In genomic region chr1:224107282-224107625, GRCh38 we compare ENCODE assay signal across 15 cellular contexts. TPM values are rescaled to one million over a fixed set of nuclear protein-coding genes. Genes with fewer than 3 reads are reported as not detected.
DNase-seq lines count a peak whose midpoint lies in the region; ATAC-seq, FAIRE-seq and TF ChIP-seq lines count a peak whose summit lies in the region.
"Had no signal": no experiment of that assay in that cellular context is flagged by ENCODE, and none has a peak within 500 bp of the region (broad histone marks: within the 10 kb centered on the region; RNA-seq: fewer than 3 reads in every experiment).

No MANE protein-coding gene starts in this region.

- TF ChIP-seq POLR2A in K562 (conservative IDR thresholded peaks at IDR 0.05) = no peak
- TF ChIP-seq POLR2A in HepG2 (IDR thresholded peaks at IDR 0.05; ENCODE audit: insufficient read depth in 1 of 2, low read depth in 2 of 2, low read length in 2 of 2) = no peak

- H3K36me3 ChIP-seq in Caco-2 (ENCODE audit: control insufficient read depth, insufficient read depth, low read length) = no peaks in the 10 kb centered on the region
- no peaks in the 10 kb centered on the region for H3K36me3 ChIP-seq in Loucy (ENCODE audit: insufficient read depth, low read length)
- no peaks in the 10 kb centered on the region for H3K36me3 ChIP-seq in K562 (ENCODE audit: control insufficient read depth, insufficient read depth, low read length)
- no peaks in the 10 kb centered on the region for H3K36me3 ChIP-seq in HepG2 (replicated peaks in 1 of 2; ENCODE audit: control insufficient read depth in 1 of 2, insufficient read depth in 2 of 2, low read length in 2 of 2)
- H3K36me3 ChIP-seq: BLaER1 treated with 17β-estradiol and CSF1 and Interleukin-3, amounts not matched to agents 10 nM and 100 nM; SJCRH30 had no signal

- H3K27me3 ChIP-seq in Caco-2 (replicated peaks; ENCODE audit: control insufficient read depth, insufficient read depth, low read length) (no peaks in the 10 kb centered on the region), Loucy (ENCODE audit: insufficient read depth, low read length, poor library complexity, severe bottlenecking) (peaks cover 44% of the 10 kb centered on the region), K562 (ENCODE audit: control insufficient read depth in 2 of 2, insufficient read depth in 2 of 2, low read length in 2 of 2) (no peaks in the 10 kb centered on the region), HepG2 (ENCODE audit: control insufficient read depth in 1 of 2, insufficient read depth in 2 of 2, low read length in 2 of 2) (peaks cover 0 to 3% of the 10 kb centered on the region in 2 experiments; a peak in 1 of 5 replicates)
- H3K27me3 ChIP-seq: BLaER1 treated with 17β-estradiol and CSF1 and Interleukin-3, amounts not matched to agents 10 nM and 100 nM had no signal

- H3K9me3 ChIP-seq in Caco-2 = no peaks in the 10 kb centered on the region
- no peaks in the 10 kb centered on the region for H3K9me3 ChIP-seq in Loucy (ENCODE audit: insufficient read depth, low read depth, low read length)
- H3K9me3 ChIP-seq in K562 (replicated peaks; ENCODE audit: control insufficient read depth, insufficient read depth, low read depth, low read length) = no peaks in the 10 kb centered on the region
- no peaks in the 10 kb centered on the region for H3K9me3 ChIP-seq in HepG2 (ENCODE audit: low read length)
- H3K9me3 ChIP-seq: BLaER1 treated with 17β-estradiol and CSF1 and Interleukin-3, amounts not matched to agents 10 nM and 100 nM; SJCRH30 had no signal

- no peak for DNase-seq in Caco-2
- no peak for DNase-seq in K562 (ENCODE audit: extremely low read depth in 1 of 4, low spot score in 3 of 4)
- no peak for DNase-seq in HepG2 (ENCODE audit: low spot score)
- no peak for DNase-seq in epidermal melanocyte (ENCODE audit: insufficient read length, low spot score)
- no peak for DNase-seq in NCI-H146 (lab: John Stamatoyannopoulos, UW)
- no peak for DNase-seq in NAMALWA (ENCODE audit: low spot score)
- DNase-seq: NCI-H1417 treated with DMSO at 0.1 percent for 48 hours, NCI-H187 had no signal

- TF ChIP-seq RAD21 in K562 (CRISPR knock-in tag; conservative IDR thresholded peaks at IDR 0.05 in 1 of 2, IDR thresholded peaks at IDR 0.05 in 1 of 2) (no peak), HepG2 (CRISPR knock-in tag; IDR thresholded peaks at IDR 0.05) (no peak)

- H3K27ac Mint-ChIP-seq in Caco-2 (ENCODE audit: unreplicated experiment) = no peak overlapping the region
- H3K27ac Mint-ChIP-seq: CD4-positive, alpha-beta T cell; GM23338; H9 had no signal

- no peaks in the 10 kb centered on the region for H3K4me1 Mint-ChIP-seq in Caco-2 (ENCODE audit: low read depth, unreplicated experiment)

- ATAC-seq in K562 = no peak
- no peak for ATAC-seq in HepG2

- H3K9me1 ChIP-seq in K562 (ENCODE audit: control insufficient read depth, insufficient read depth, low read length) = no peaks in the 10 kb centered on the region

- H3K27me3 Mint-ChIP-seq in Caco-2 (ENCODE audit: insufficient read depth, unreplicated experiment) = no peaks in the 10 kb centered on the region

- H3K4me1 ChIP-seq in Caco-2 (peaks cover 7% of the 10 kb centered on the region; the same call in 1 of the 2 replicates), Loucy (ENCODE audit: insufficient read depth, low read length, poor library complexity, severe bottlenecking) (no peaks in the 10 kb centered on the region), K562 (replicated peaks in 1 of 2; ENCODE audit: control insufficient read depth in 2 of 2, insufficient read depth in 2 of 2, low read length in 2 of 2) (peaks cover 0 to 3% of the 10 kb centered on the region in 2 experiments; a peak in 2 of 5 replicates), HepG2 (ENCODE audit: insufficient read depth, low read length) (peaks cover 14% of the 10 kb centered on the region)
- H3K4me1 ChIP-seq: SJCRH30 had no signal

- peak overlapping the region; percentile 56 for H3K4me3 Mint-ChIP-seq in Caco-2 (ENCODE audit: unreplicated experiment)
- H3K4me3 Mint-ChIP-seq: CD4-positive, alpha-beta T cell; GM23338; H9 had no signal

- TF ChIP-seq EP300 in K562 (IDR thresholded peaks at IDR 0.05; ENCODE audit: low read length) (no peak), HepG2 (IDR thresholded peaks at IDR 0.05; ENCODE audit: low read depth in 2 of 2, low read length in 2 of 2) (no peak), HepG2 (CRISPR knock-in tag; IDR thresholded peaks at IDR 0.05; ENCODE audit: borderline replicate concordance) (no peak)

- CTCF ChIA-PET in Caco-2 (lab: Charles Lee) = interaction anchor here (0.7 to 1.9 kb wide), 3 partner anchors 9 to 409 kb away, joined by 4 to 7 read pairs (median 7); no protein-coding TSS in a partner anchor
- CTCF ChIA-PET in K562 (lab: Yijun Ruan, JAX; ENCODE audit: low intra/inter-chr PET ratio) = no interaction called here
- CTCF ChIA-PET in HepG2 (lab: Yijun Ruan, JAX; ENCODE audit: low intra/inter-chr PET ratio, low total read pairs) = no interaction called here

- H3K79me2 ChIP-seq in Loucy (ENCODE audit: insufficient read depth, low read length) (no peaks in the 10 kb centered on the region), K562 (ENCODE audit: control insufficient read depth, insufficient read depth, low read length) (no peaks in the 10 kb centered on the region), HepG2 (ENCODE audit: insufficient read depth, low read length) (no peaks in the 10 kb centered on the region)

- intact Hi-C loops in Caco-2 (cut with micrococcal nuclease; ENCODE audit: unreplicated experiment) = loop anchor here (2.0 to 5.0 kb wide), 2 partner anchors 42 to 410 kb away; no protein-coding TSS in a partner anchor
- intact Hi-C loops in K562 (cut with micrococcal nuclease) = loop anchor here (5.0 kb wide), 2 partner anchors 45 to 295 kb away; no protein-coding TSS in a partner anchor
- intact Hi-C loops in HepG2 (cut with micrococcal nuclease; ENCODE audit: unreplicated experiment) = no loop called here

- no peaks in the 10 kb centered on the region for H3K36me3 Mint-ChIP-seq in Caco-2 (ENCODE audit: insufficient read depth, unreplicated experiment)

- H3F3A ChIP-seq in Loucy (ENCODE audit: low read depth) = no peaks in the 10 kb centered on the region

- H3K9me2 ChIP-seq in Loucy (replicated peaks; ENCODE audit: low read depth, low read length) = no peaks in the 10 kb centered on the region

- POLR2A ChIA-PET in Caco-2 (lab: Charles Lee) (no interaction called here), K562 (lab: Yijun Ruan, JAX) (interaction anchor here (0.9 to 1.1 kb wide), 2 partner anchors 56 to 296 kb away, joined by 4 read pairs; no protein-coding TSS in a partner anchor), HepG2 (lab: Yijun Ruan, JAX) (no interaction called here)

- H4K20me1 ChIP-seq in Loucy (ENCODE audit: insufficient read depth, low read length, poor library complexity, severe bottlenecking) = no peaks in the 10 kb centered on the region
- no peaks in the 10 kb centered on the region for H4K20me1 ChIP-seq in K562 (replicated peaks; ENCODE audit: control insufficient read depth, insufficient read depth, low read length)
- H4K20me1 ChIP-seq in HepG2 (ENCODE audit: insufficient read depth, low read length) = no peaks in the 10 kb centered on the region
- H4K20me1 ChIP-seq: BLaER1 treated with 17β-estradiol and CSF1 and Interleukin-3, amounts not matched to agents 10 nM and 100 nM had no signal

- BruUV-seq in Caco-2 (replicated peaks; lab: Mats Ljungman, UMichigan) (no TSS peak), K562 (replicated peaks; lab: Mats Ljungman, UMichigan) (no TSS peak), HepG2 (replicated peaks; lab: Mats Ljungman, UMichigan) (no TSS peak)

- H3K9me3 Mint-ChIP-seq in Caco-2 (ENCODE audit: unreplicated experiment) = no peaks in the 10 kb centered on the region
- H3K9me3 Mint-ChIP-seq: CD4-positive, alpha-beta T cell; GM23338; H9 had no signal

- TF ChIP-seq CTCF in Caco-2 (IDR thresholded peaks at IDR 0.05; ENCODE audit: insufficient read depth in 1 of 2, low read depth in 1 of 2, low read length in 1 of 2, severe bottlenecking in 1 of 2, unreplicated experiment in 1 of 2) = no peak
- no peak for TF ChIP-seq CTCF in Loucy (conservative IDR thresholded peaks at IDR 0.05; ENCODE audit: low read length)
- TF ChIP-seq CTCF in K562 (IDR thresholded peaks at IDR 0.05 in 2 of 3, conservative IDR thresholded peaks at IDR 0.05 in 1 of 3; ENCODE audit: insufficient read depth in 2 of 3, low read depth in 1 of 3, low read length in 3 of 3) = no peak
- TF ChIP-seq CTCF in HepG2 (CRISPR knock-in tag; IDR thresholded peaks at IDR 0.05) = no peak

- no peak overlapping the region for H3K4me2 ChIP-seq in Loucy (ENCODE audit: low read depth, low read length, poor library complexity, severe bottlenecking)
- H3K4me2 ChIP-seq in K562 (ENCODE audit: insufficient read depth, low read length) = no peak overlapping the region
- H3K4me2 ChIP-seq in HepG2 (ENCODE audit: low read depth, low read length) = peak overlapping the region; percentile 98
- H3K4me2 ChIP-seq: GM23338 had no signal

- H3K9ac ChIP-seq in Loucy (ENCODE audit: low read depth, low read length, poor library complexity, severe bottlenecking) = no peak overlapping the region
- no peak overlapping the region for H3K9ac ChIP-seq in K562 (ENCODE audit: insufficient read depth in 1 of 2, low read depth in 2 of 2, low read length in 2 of 2)
- H3K9ac ChIP-seq in HepG2 (ENCODE audit: insufficient read depth, low read depth, low read length) = no peak overlapping the region
- H3K9ac ChIP-seq: BLaER1 treated with 17β-estradiol and CSF1 and Interleukin-3, amounts not matched to agents 10 nM and 100 nM had no signal

- in situ Hi-C loops in K562 (cut with MboI) = loop anchor here (25.0 kb wide), 2 partner anchors 230 to 830 kb away; partner anchors contain the start of genes DNAH14 and NVL
- in situ Hi-C loops in HepG2 (cut with HindIII; ENCODE audit: extremely low pct_ligation_motif_present, low pct_unique_long_range_greater_than_20kb) = no loop called here

- peak overlapping the region; percentile 96 for H2AFZ ChIP-seq in Loucy (ENCODE audit: low read length)
- peak overlapping the region; percentile 99 for H2AFZ ChIP-seq in K562 (ENCODE audit: low read depth, low read length)
- H2AFZ ChIP-seq in HepG2 (ENCODE audit: low read length) = peak overlapping the region; percentile 81

- H3K27ac ChIP-seq in K562 (ENCODE audit: extremely low read depth, low read depth, low read length) (no peak overlapping the region), HepG2 (ENCODE audit: extremely low read length, insufficient read depth, low read length) (no peak overlapping the region)
- H3K27ac ChIP-seq: BLaER1 treated with 17β-estradiol and CSF1 and Interleukin-3, amounts not matched to agents 10 nM and 100 nM; SJCRH30 had no signal

- H3K4me3 ChIP-seq in Caco-2 (ENCODE audit: low read depth, low read length) = no peak overlapping the region
- no peak overlapping the region for H3K4me3 ChIP-seq in Loucy (ENCODE audit: low read length, poor library complexity, severe bottlenecking)
- H3K4me3 ChIP-seq in K562 = no peak overlapping the region
- H3K4me3 ChIP-seq in HepG2 (replicated peaks in 1 of 3; ENCODE audit: insufficient read depth in 1 of 3, low read depth in 2 of 3, low read length in 3 of 3) = peak overlapping the region in 2 of 3 experiments; percentile 48 to 73; a peak in 3 of 6 replicates
- H3K4me3 ChIP-seq: BLaER1 treated with 17β-estradiol and CSF1 and Interleukin-3, amounts not matched to agents 10 nM and 100 nM; GM12878; GM23338; SJCRH30 had no signal

- FAIRE-seq in K562 (lab: Jason Lieb, UNC) = no peak
- no peak for FAIRE-seq in HepG2 (lab: Jason Lieb, UNC)

RNA-seq across cellular contexts. Expression of gene FBXO28, which starts 6.7 kb away (rescaled TPM):
- total RNA-seq in Caco-2 (2022) = 31.3 and 36.7 TPM in 2 replicates
- 44.8 and 124 TPM in 2 replicates for total RNA-seq in K562 (2011; cell fraction: chromatin; rRNA removed; ENCODE audit: low replicate concordance)
- 21.3 and 25.9 TPM in 2 replicates for total RNA-seq in K562 (2011; cell fraction: nucleolus; rRNA removed)
- total RNA-seq in K562 (2011; cell fraction: nucleoplasm; rRNA removed) = 42.8 and 45.4 TPM in 2 replicates
- total RNA-seq in K562 (2014; rRNA removed) = 22.0 and 25.3 TPM in 2 replicates
- total RNA-seq in K562 (2014; rRNA removed; fragmentation: Illumina TruSeq; extraction: Trizol) = 34.8 and 38.0 TPM in 2 replicates
- 26.3 and 29.9 TPM in 2 replicates for total RNA-seq in K562 (2015; rRNA removed; fragmentation: Illumina TruSeq; extraction: Trizol)
- total RNA-seq in K562 (2021) = 27.1 and 27.8 TPM in 2 replicates
- 17.0 and 27.4 TPM in 2 replicates for polyA plus RNA-seq in K562 (2011; rRNA removed)
- 7.5 and 8.0 TPM in 2 replicates for polyA plus RNA-seq in K562 (2011; cell fraction: cytosol; rRNA removed)
- 11.4 and 11.8 TPM in 2 replicates for polyA plus RNA-seq in K562 (2011; cell fraction: nucleus; rRNA removed)
- 12.4 and 13.4 TPM in 2 replicates for polyA plus RNA-seq in K562 (2012)
- polyA plus RNA-seq in K562 (2014; fragmentation: Illumina TruSeq; extraction: Trizol) = 19.6 and 20.5 TPM in 2 replicates
- 1 to 10 TPM; 4.1 to 5.8 TPM for polyA plus RNA-seq in K562 (2014; fragmentation: Nextera tagmentation; extraction: Ambion mirVana)
- polyA plus RNA-seq in K562 (2014; rRNA removed) = 17.6 and 19.2 TPM in 2 replicates
- polyA minus RNA-seq in K562 (2011; rRNA and poly(A)+ RNA removed) = 46.2 and 46.6 TPM in 2 replicates
- polyA minus RNA-seq in K562 (2011; cell fraction: cytosol; rRNA and poly(A)+ RNA removed) = 10.0 and 15.1 TPM in 2 replicates
- 19.7 and 24.2 TPM in 2 replicates for polyA minus RNA-seq in K562 (2011; cell fraction: nucleus; rRNA and poly(A)+ RNA removed)
- total RNA-seq in HepG2 (2016; rRNA removed; fragmentation: Illumina TruSeq; extraction: Trizol) = 29.1 and 38.2 TPM in 2 replicates
- total RNA-seq in HepG2 (2016; cell fraction: cytosol; rRNA removed; fragmentation: Illumina TruSeq; extraction: Trizol; ENCODE audit: low read depth) = 3.6 and 4.3 TPM in 2 replicates
- total RNA-seq in HepG2 (2016; cell fraction: insoluble cytoplasmic fraction; rRNA removed; fragmentation: Illumina TruSeq; extraction: Trizol) = 29.7 and 37.5 TPM in 2 replicates
- 12.9 and 13.7 TPM in 2 replicates for total RNA-seq in HepG2 (2016; cell fraction: membrane; rRNA removed; fragmentation: Illumina TruSeq; extraction: Trizol)
- 20.6 and 25.7 TPM in 2 replicates for total RNA-seq in HepG2 (2016; cell fraction: nucleus; rRNA removed; fragmentation: Illumina TruSeq; extraction: Trizol)
- 6.9 and 8.5 TPM in 2 replicates for polyA plus RNA-seq in HepG2 (2011; rRNA removed)
- polyA plus RNA-seq in HepG2 (2011; cell fraction: cytosol; rRNA removed) = 5.0 and 5.6 TPM in 2 replicates
- 5.5 and 6.6 TPM in 2 replicates for polyA plus RNA-seq in HepG2 (2011; cell fraction: nucleus; rRNA removed)
- 7.4 and 8.5 TPM in 2 replicates for polyA plus RNA-seq in HepG2 (2012)
- 1.5 and 2.2 TPM in 2 replicates for polyA plus RNA-seq in HepG2 (2016; cell fraction: cytosol; fragmentation: Illumina TruSeq; extraction: Trizol; ENCODE audit: low read depth)
- polyA plus RNA-seq in HepG2 (2016; cell fraction: insoluble cytoplasmic fraction; fragmentation: Illumina TruSeq; extraction: Trizol; ENCODE audit: low read depth) = 25.0 and 28.7 TPM in 2 replicates
- 4.5 and 6.0 TPM in 2 replicates for polyA plus RNA-seq in HepG2 (2016; cell fraction: membrane; fragmentation: Illumina TruSeq; extraction: Trizol; ENCODE audit: low read depth)
- 18.0 and 25.6 TPM in 2 replicates for polyA plus RNA-seq in HepG2 (2016; cell fraction: nucleus; fragmentation: Illumina TruSeq; extraction: Trizol; ENCODE audit: insufficient read depth, low read depth)
- 9.9 and 23.9 TPM in 2 replicates for polyA minus RNA-seq in HepG2 (2011; rRNA and poly(A)+ RNA removed; ENCODE audit: low replicate concordance)
- 12.4 and 15.0 TPM in 2 replicates for polyA minus RNA-seq in HepG2 (2011; cell fraction: cytosol; rRNA and poly(A)+ RNA removed)
- 36.1 and 39.4 TPM in 2 replicates for polyA minus RNA-seq in HepG2 (2011; cell fraction: nucleus; rRNA and poly(A)+ RNA removed)

Comparison
In these comparisons a context has a peak if more than half of its experiments do, and no peak if none do; other contexts are left out.
1. H3K4me3 ChIP-seq: peak in HepG2 (2 of 3); none in Caco-2 (single experiment), Loucy (single experiment) and K562 (single experiment).
2. Peak in every context shown above with its lines, with median percentiles within 50 percentile points of each other: H2AFZ ChIP-seq.